In the genomic region with DNA sequence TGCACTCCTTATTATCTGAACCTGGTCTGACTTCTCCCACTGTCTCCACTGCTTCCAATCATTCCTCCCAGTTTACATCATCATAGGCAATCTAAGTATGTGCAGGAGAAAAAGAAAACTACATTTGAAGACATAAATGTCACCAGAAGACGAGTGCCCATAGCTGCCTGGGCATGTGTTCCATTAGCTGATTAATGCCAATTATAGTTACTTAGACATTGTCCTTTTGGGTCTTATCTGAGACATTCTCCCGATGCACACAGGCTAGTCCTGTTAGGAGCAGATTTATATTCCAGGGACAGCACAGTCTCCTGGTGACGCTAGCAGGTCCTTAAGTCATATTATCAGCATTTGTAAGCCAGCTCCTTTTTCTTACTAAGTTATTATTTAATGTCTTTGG, we compare ENCODE assay signal across 17 cellular contexts.
"Had no signal": no experiment of that assay in that cellular context is flagged by ENCODE, and none has a peak within 500 bp of the region (broad histone marks: within the 10 kb centered on the region; RNA-seq: fewer than 3 reads in every experiment).

No MANE protein-coding gene starts in this region.

- H3K27ac ChIP-seq: colonic mucosa, heart right ventricle, stomach, thoracic aorta, transverse colon had no signal

- ATAC-seq: esophagus mucosa, heart right ventricle, left lobe of liver, sciatic nerve had no signal

- H3K9me3 ChIP-seq: colonic mucosa, heart right ventricle, stomach, thoracic aorta, transverse colon had no signal

- H3K27me3 Mint-ChIP-seq: naive B cell had no signal

- H3K27ac Mint-ChIP-seq: naive B cell had no signal

- H3K36me3 ChIP-seq: colonic mucosa, heart right ventricle, stomach, thoracic aorta, transverse colon had no signal

- H3K4me1 Mint-ChIP-seq: naive B cell had no signal

- DNase-seq: colonic mucosa; effector CD4-positive, alpha-beta T cell; heart right ventricle; hypothalamus; islet precursor cell; naive B cell; posterior cingulate gyrus; stimulated activated CD4-positive, alpha-beta T cell treated with anti-CD3 and anti-CD28 coated beads, Interleukin-2, amount 100 ng/mL, for 24 hours; stimulated activated CD4-positive, alpha-beta T cell treated with anti-CD3 and anti-CD28 coated beads, Interleukin-4, amount 100 ng/mL, for 4 hours; stimulated activated naive CD4-positive, alpha-beta T cell; stomach; substantia nigra; transverse colon had no signal

- H3K4me3 Mint-ChIP-seq: naive B cell had no signal

- H3K9me3 Mint-ChIP-seq: naive B cell had no signal

- H3K4me3 ChIP-seq: colonic mucosa, heart right ventricle, stomach, thoracic aorta, transverse colon had no signal

- H3K4me1 ChIP-seq: colonic mucosa had no signal

- H3K36me3 Mint-ChIP-seq: naive B cell had no signal

- H3K27me3 ChIP-seq: colonic mucosa, heart right ventricle, stomach, transverse colon had no signal
